8 cellular contexts compared by ENCODE assay signal in genomic region chr12:102061096-102061555, GRCh38. TPM values are rescaled to one million over a fixed set of nuclear protein-coding genes. Genes with fewer than 3 reads are reported as not detected.
A peak's percentile ranks its signal among the peaks of the same experiment; 100 is the strongest.
DNase-seq lines count a peak whose midpoint lies in the region; ATAC-seq, FAIRE-seq and TF ChIP-seq lines count a peak whose summit lies in the region.

No MANE protein-coding gene starts in this region.

- peak overlapping the region; percentile 96 for H2AFZ ChIP-seq in MM.1S (ENCODE audit: low read length)

- peak overlapping the region; percentile 78 for H3K9ac ChIP-seq in MM.1S (ENCODE audit: low read length)

- H3K36me3 ChIP-seq in MM.1S (replicated peaks; ENCODE audit: insufficient read depth, low read length) (no peaks in the 10 kb centered on the region), right lobe of liver (no peaks in the 10 kb centered on the region), thyroid gland (no peaks in the 10 kb centered on the region)

- H3K4me1 ChIP-seq in MM.1S (ENCODE audit: low read length) (no peaks in the 10 kb centered on the region), right lobe of liver (peaks cover 0 to 4% (median 0%) of the 10 kb centered on the region in 4 donors), thyroid gland (no peaks in the 10 kb centered on the region)

- peaks cover 5% of the 10 kb centered on the region; the same call in 1 of the 2 replicates for H3K79me2 ChIP-seq in MM.1S (ENCODE audit: low read length)

- H3K27me3 ChIP-seq in MM.1S (replicated peaks; ENCODE audit: insufficient read depth, low read length) (no peaks in the 10 kb centered on the region), right lobe of liver (no peaks in the 10 kb centered on the region), thyroid gland (no peaks in the 10 kb centered on the region)

- TF ChIP-seq POLR2A in GM12891 (IDR thresholded peaks at IDR 0.05; ENCODE audit: low read depth, low read length) (peak; percentile 49; the same call in 1 of the 2 replicates), right lobe of liver (IDR thresholded peaks at IDR 0.05) (no peak), thyroid gland (IDR thresholded peaks at IDR 0.05) (no peak)

- H3K9me2 ChIP-seq in MM.1S (replicated peaks; ENCODE audit: insufficient read depth, low read length) = no peaks in the 10 kb centered on the region

- peaks cover 7% of the 10 kb centered on the region; the same call in 1 of the 2 replicates for H3F3A ChIP-seq in MM.1S (ENCODE audit: insufficient read depth, low read length)

- H3K9me3 ChIP-seq in MM.1S (replicated peaks; ENCODE audit: insufficient read depth, low read length) = no peaks in the 10 kb centered on the region
- no peaks in the 10 kb centered on the region for H3K9me3 ChIP-seq in right lobe of liver
- H3K9me3 ChIP-seq in thyroid gland = no peaks in the 10 kb centered on the region

- 23% methylated on average over 9 of the region's 9 CpGs for WGBS in right lobe of liver (ENCODE audit: insufficient coverage, low coverage, low lambda C conversion rate, missing lambda C conversion rate)
- 24 to 30% methylated on average over 9 of the region's 9 CpGs for WGBS in thyroid gland, 2 donors

- H3K4me3 ChIP-seq in MM.1S (ENCODE audit: low read length) (peak overlapping the region; percentile 91), cardiac fibroblast (replicated peaks in 1 of 2; ENCODE audit: low read depth in 2 of 2, low read length in 2 of 2) (peak overlapping the region; percentile 85 to 91), right lobe of liver (peak overlapping the region; percentile 72 to 81 (median 73)), thyroid gland (replicated peaks in 1 of 3) (peak overlapping the region; percentile 16 to 86 (median 85))

- H3K27ac ChIP-seq in MM.1S (ENCODE audit: low read length) (peak overlapping the region; percentile 56; the same call in 1 of the 2 replicates), right lobe of liver (peak overlapping the region; percentile 60 to 83 (median 64)), thyroid gland (peak overlapping the region in 2 of 3 donors; percentile 54 to 77)

- peak; percentile 81 for FAIRE-seq in GM12891 (lab: Jason Lieb, UNC)

- H3K4me2 ChIP-seq in MM.1S (ENCODE audit: low read depth, low read length) = peak overlapping the region; percentile 80

- H4K20me1 ChIP-seq in MM.1S (ENCODE audit: insufficient read depth, low read length) = no peaks in the 10 kb centered on the region

- intact Hi-C loops in right lobe of liver (cut with DNase I) (no loop called here), thyroid gland (cut with DNase I) (no loop called here)

- DNase-seq in GM12891 (ENCODE audit: insufficient read length, low spot score) (no peak), MM.1S (peak; percentile 63), cardiac fibroblast (ENCODE audit: low read depth in 2 of 2) (peak in 1 of 2 donors; percentile 25), right lobe of liver (no peak), thyroid gland (no peak), COLO829 (ENCODE audit: low spot score) (no peak), NCI-H1048 (lab: John Stamatoyannopoulos, UW) (no peak)

- no peak for TF ChIP-seq CTCF in MM.1S (IDR thresholded peaks at IDR 0.05; ENCODE audit: low read length)
- no peak for TF ChIP-seq CTCF in cardiac fibroblast (IDR thresholded peaks at IDR 0.05; ENCODE audit: low read depth, low read length)
- TF ChIP-seq CTCF in right lobe of liver (IDR thresholded peaks at IDR 0.05) = no peak
- no peak for TF ChIP-seq CTCF in thyroid gland (IDR thresholded peaks at IDR 0.05)

- ATAC-seq in GM21825 (IDR thresholded peaks at IDR 0.05; ENCODE audit: unreplicated experiment) (peak; percentile 34), right lobe of liver (peak in 3 of 4 donors; percentile 6 to 18 (median 12))

TF ChIP-seq in GM12891, 5 proteins besides CTCF, POLR2A, EP300 and RAD21:
- TF ChIP-seq PAX5 (IDR thresholded peaks at IDR 0.05; ENCODE audit: insufficient read depth, low read length, severe bottlenecking) (no peak), POU2F2 (IDR thresholded peaks at IDR 0.05; ENCODE audit: low read depth, low read length) (no peak), SPI1 (IDR thresholded peaks at IDR 0.05; ENCODE audit: low read depth, low read length) (peak; percentile 32; the same call in 1 of the 2 replicates), POLR2AphosphoS5 (IDR thresholded peaks at IDR 0.05; ENCODE audit: low read depth, low read length) (0 out of 2 replicates have a peak, but pooled peaks have one; percentile 58), TAF1 (IDR thresholded peaks at IDR 0.05; ENCODE audit: low read depth, low read length) (0 out of 2 replicates have a peak, but pooled peaks have one; percentile 28)

RNA-seq across cellular contexts. Expression of gene WASHC3, which starts 0.7 kb away (rescaled TPM):
- polyA plus RNA-seq in GM12891 (2012; ENCODE audit: low read depth, missing spikeins) = 32.4 TPM
- total RNA-seq in right lobe of liver (10 to 100 TPM; 13.0 to 35.3 (median 22.6) TPM), thyroid gland (10 to 100 TPM; 82.8 to 96.2 (median 89.2) TPM)

RNA-seq across cellular contexts. Expression of gene NUP37, which starts 58.8 kb away (rescaled TPM):
- 56.4 TPM for polyA plus RNA-seq in GM12891 (2012; ENCODE audit: low read depth, missing spikeins)
- total RNA-seq in right lobe of liver = 1 to 10 TPM; 5.6 to 9.9 (median 7.0) TPM
- total RNA-seq in thyroid gland = 10 to 100 TPM; 20.8 to 27.9 (median 24.6) TPM

RNA-seq across cellular contexts. Expression of gene PARPBP, which starts 58.9 kb away (rescaled TPM):
- polyA plus RNA-seq in GM12891 (2012; ENCODE audit: low read depth, missing spikeins) = 8.8 TPM
- total RNA-seq in right lobe of liver (1 to 10 TPM in 3 of 6 experiments, under 1 TPM in 3; 0.33 to 2.8 (median 0.91) TPM), thyroid gland (1 to 10 TPM in 3 of 4 donors, under 1 TPM in 1; 0.98 to 3.9 (median 2.5) TPM)
